Comparison of ENCODE assay signal across 8 cellular contexts in genomic region chr3:47781685-47782537, GRCh38. TPM values are rescaled to one million over a fixed set of nuclear protein-coding genes. Genes with fewer than 3 reads are reported as not detected.
DNase-seq lines count a peak whose midpoint lies in the region; ATAC-seq and TF ChIP-seq lines count a peak whose summit lies in the region.

Gene SMARCC1, minus strand, starts transcription at chr3:47781893. Its CDS starts 96 bp downstream, at chr3:47781797.

- intact Hi-C loops in natural killer cell (cut with micrococcal nuclease), result loop anchor here (5.0 kb wide), 1 partner anchor 745 kb away; no protein-coding TSS in a partner anchor

- TF ChIP-seq CTCF in GM23338 (conservative IDR thresholded peaks at IDR 0.05; ENCODE audit: low read depth in 2 of 2) (no peak), fibroblast of mammary gland (conservative IDR thresholded peaks at IDR 0.05; ENCODE audit: control insufficient read depth, insufficient read depth, low read depth, low read length) (no peak), natural killer cell (IDR thresholded peaks at IDR 0.05) (no peak)

- no peaks in the 10 kb centered on the region for H3K9me2 ChIP-seq in GM23338 (ENCODE audit: insufficient read depth)

- H3K27ac ChIP-seq in GM23338 (ENCODE audit: low read depth), result peak within 1 kb of the TSS; percentile 94

- peak within 1 kb of the TSS; percentile 99 for H3K27ac Mint-ChIP-seq in GM23338
- H3K27ac Mint-ChIP-seq in activated T-helper 17 cell treated with anti-CD3 and anti-CD28 coated beads, Interleukin-2, amount 50 U/mL, for 72 hours, result peak within 1 kb of the TSS; percentile 95
- H3K27ac Mint-ChIP-seq in natural killer cell, result peak within 1 kb of the TSS; percentile 96 to 99

- H3K4me1 ChIP-seq in GM23338 (ENCODE audit: insufficient read depth), result peaks cover 10% of the 10 kb centered on the region

- H3K27me3 ChIP-seq in GM23338 (ENCODE audit: insufficient read depth), result no peaks in the 10 kb centered on the region

- H3K4me2 ChIP-seq in GM23338, result peak within 1 kb of the TSS; percentile 89

- H3K4me1 Mint-ChIP-seq in GM23338 (peaks cover 5% of the 10 kb centered on the region; the same call in 2 of the 3 replicates), natural killer cell (peaks cover 23% of the 10 kb centered on the region in 2 donors)
- H3K4me1 Mint-ChIP-seq in activated T-helper 17 cell treated with anti-CD3 and anti-CD28 coated beads, Interleukin-2, amount 50 U/mL, for 72 hours, result no peaks in the 10 kb centered on the region

- peak; percentile 98 for DNase-seq in Daoy (ENCODE audit: low read depth)
- peak; percentile 99 for DNase-seq in GM23338 (ENCODE audit: low spot score)
- DNase-seq in LHCN-M2 (ENCODE audit: low read depth), result peak; percentile 98
- DNase-seq in RPMI8226, result peak; percentile 99
- peak; percentile 97 for DNase-seq in fibroblast of mammary gland (ENCODE audit: low read depth)
- DNase-seq in natural killer cell, result peak; percentile 95
- DNase-seq in stimulated activated naive CD4-positive, alpha-beta T cell treated with Interleukin-2 at 50 U/mL for 16 hours (lab: John Stamatoyannopoulos, UW), result peak; percentile 97

- peak within 1 kb of the TSS; percentile 99 for H3K4me3 Mint-ChIP-seq in GM23338
- peak within 1 kb of the TSS; percentile 98 for H3K4me3 Mint-ChIP-seq in activated T-helper 17 cell treated with anti-CD3 and anti-CD28 coated beads, Interleukin-2, amount 50 U/mL, for 72 hours
- H3K4me3 Mint-ChIP-seq in natural killer cell, result peak within 1 kb of the TSS; percentile 90

- H3K27me3 Mint-ChIP-seq in GM23338 (ENCODE audit: insufficient read depth, low read depth, poor library complexity) (peaks cover 10% of the 10 kb centered on the region), natural killer cell (ENCODE audit: low read depth in 2 of 2) (peaks cover 0 to 3% of the 10 kb centered on the region in 2 donors)
- no peaks in the 10 kb centered on the region for H3K27me3 Mint-ChIP-seq in activated T-helper 17 cell treated with anti-CD3 and anti-CD28 coated beads, Interleukin-2, amount 50 U/mL, for 72 hours

- H3K4me3 ChIP-seq in GM23338 (peak within 1 kb of the TSS; percentile 81), fibroblast of mammary gland (ENCODE audit: control insufficient read depth, low read depth, low read length) (peak within 1 kb of the TSS; percentile 93)

- H3K9me3 Mint-ChIP-seq in GM23338, result no peaks in the 10 kb centered on the region
- H3K9me3 Mint-ChIP-seq in activated T-helper 17 cell treated with anti-CD3 and anti-CD28 coated beads, Interleukin-2, amount 50 U/mL, for 72 hours, result no peaks in the 10 kb centered on the region
- no peaks in the 10 kb centered on the region for H3K9me3 Mint-ChIP-seq in natural killer cell

- peaks cover 21% of the 10 kb centered on the region for H3K36me3 Mint-ChIP-seq in GM23338 (ENCODE audit: low read depth)
- H3K36me3 Mint-ChIP-seq in activated T-helper 17 cell treated with anti-CD3 and anti-CD28 coated beads, Interleukin-2, amount 50 U/mL, for 72 hours (ENCODE audit: low read depth), result peaks cover 26% of the 10 kb centered on the region
- no peaks in the 10 kb centered on the region for H3K36me3 Mint-ChIP-seq in natural killer cell

- H3K36me3 ChIP-seq in GM23338 (ENCODE audit: insufficient read depth), result no peaks in the 10 kb centered on the region; the same call in 1 of the 2 replicates

- 0 out of 2 replicates have a peak, but pooled peaks cover 5% of the 10 kb centered on the region for H3F3A ChIP-seq in GM23338 (replicated peaks; ENCODE audit: low read depth)

- H2AFZ ChIP-seq in GM23338, result peak within 1 kb of the TSS; percentile 49; the same call in 1 of the 2 replicates

- peak; percentile 93 for ATAC-seq in GM23338
- ATAC-seq in activated T-helper 17 cell treated with anti-CD3 and anti-CD28 coated beads, Interleukin-2, amount 50 U/mL, for 72 hours (replicated peaks), result peak; percentile 93
- peak; percentile 82 to 96 (median 87) for ATAC-seq in natural killer cell

- H4K20me1 ChIP-seq in GM23338 (replicated peaks; ENCODE audit: insufficient read depth), result peaks cover 25% of the 10 kb centered on the region

- peaks cover 54% of the 10 kb centered on the region for H3K79me2 ChIP-seq in GM23338 (replicated peaks; ENCODE audit: insufficient read depth)

TF ChIP-seq in GM23338, 12 proteins besides CTCF, POLR2A, EP300 and RAD21:
- no peak for TF ChIP-seq ZNF114 (CRISPR knock-in tag; IDR thresholded peaks at IDR 0.05)
- TF ChIP-seq CREB1 (CRISPR knock-in tag; IDR thresholded peaks at IDR 0.05; ENCODE audit: low read depth), result peak; percentile 64
- peak; percentile 95 for TF ChIP-seq POLR2AphosphoS5 (IDR thresholded peaks at IDR 0.05; ENCODE audit: low read depth)
TF ChIP-seq in GM23338: peak in this region for 2.

RNA-seq across cellular contexts. Expression of gene SMARCC1, which starts in this region (rescaled TPM):
- total RNA-seq in Daoy (2014; rRNA removed; shearing (Covaris generic)), result 43.8 and 45.2 TPM in 2 replicates
- total RNA-seq in GM23338 (2014; rRNA removed; shearing (Covaris generic)), result 151 and 171 TPM in 2 replicates
- polyA plus RNA-seq in GM23338 (2016; fragmentation: Nextera tagmentation; extraction: Ambion mirVana), result 93.7 and 105 TPM in 2 replicates
- total RNA-seq in LHCN-M2 (2014; rRNA removed) (41.4 and 44.9 TPM in 2 replicates), natural killer cell (100 to 1,000 TPM in 2 of 3 donors, 10 to 100 TPM in 1; 96.1 to 108 (median 102) TPM)
- 27.5 TPM for polyA plus RNA-seq in LHCN-M2 (2012)
- total RNA-seq in activated T-helper 17 cell treated with anti-CD3 and anti-CD28 coated beads, Interleukin-2, amount 50 U/mL, for 72 hours, result 100 to 1,000 TPM; 114 to 134 TPM

Comparison
In these comparisons a context has a peak if more than half of its experiments do, and no peak if none do; other contexts are left out.
1. Peak in every context shown above with its lines: DNase-seq, ATAC-seq, H3K4me3 ChIP-seq and H3K27ac ChIP-seq.